In the genomic region with DNA sequence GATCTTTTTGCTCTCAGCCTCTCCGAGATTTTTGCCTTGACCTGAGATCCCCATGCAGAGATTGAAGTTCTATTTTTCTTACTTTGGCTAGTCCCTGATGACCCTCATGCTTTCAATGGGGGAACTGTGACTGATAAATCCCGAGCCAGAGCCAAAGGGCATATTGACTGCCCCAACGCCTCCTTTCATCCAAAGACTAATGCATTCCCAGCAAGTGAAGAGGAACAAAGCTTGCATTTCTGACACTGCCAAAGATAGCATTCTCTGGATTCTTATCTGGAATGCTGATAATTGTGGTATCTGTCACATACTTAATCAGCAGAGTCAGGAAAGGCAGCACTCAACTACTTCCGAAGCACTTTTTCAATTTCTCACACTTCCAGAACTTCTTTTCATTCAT, we compare ENCODE assay signal across 1 cellular context.
TF ChIP-seq lines count a peak whose summit lies in the region.

No MANE protein-coding gene starts in this region.

TF ChIP-seq in HepG2, 621 proteins besides CTCF, POLR2A, EP300 and RAD21 (continued from another document and continues in another):
- TF ChIP-seq SMAD3 (CRISPR knock-in tag; IDR thresholded peaks at IDR 0.05) = no peak
- no peak; the same call in 1 of the 2 replicates for TF ChIP-seq SOX13 (IDR thresholded peaks at IDR 0.05)
- TF ChIP-seq SOX13 (CRISPR knock-in tag; conservative IDR thresholded peaks at IDR 0.05 in 1 of 2, IDR thresholded peaks at IDR 0.05 in 1 of 2) = 0 out of 4 replicates have a peak, but pooled peaks of 1 of the 2 experiments have one; percentile 36
- TF ChIP-seq AHR (CRISPR knock-in tag; IDR thresholded peaks at IDR 0.05) = no peak
- no peak for TF ChIP-seq SSRP1 (CRISPR knock-in tag; IDR thresholded peaks at IDR 0.05)
- no peak for TF ChIP-seq SCMH1 (CRISPR knock-in tag; IDR thresholded peaks at IDR 0.05; ENCODE audit: borderline replicate concordance)
- TF ChIP-seq U2AF1 (optimal IDR thresholded peaks at IDR 0.05; ENCODE audit: low read depth, low read length) = no peak
- 0 out of 2 replicates have a peak, but pooled peaks have one; percentile 20 for TF ChIP-seq ZNF331 (CRISPR knock-in tag; IDR thresholded peaks at IDR 0.05)
- no peak for TF ChIP-seq MXD4 (CRISPR knock-in tag; IDR thresholded peaks at IDR 0.05)
- TF ChIP-seq, protein P1, sequence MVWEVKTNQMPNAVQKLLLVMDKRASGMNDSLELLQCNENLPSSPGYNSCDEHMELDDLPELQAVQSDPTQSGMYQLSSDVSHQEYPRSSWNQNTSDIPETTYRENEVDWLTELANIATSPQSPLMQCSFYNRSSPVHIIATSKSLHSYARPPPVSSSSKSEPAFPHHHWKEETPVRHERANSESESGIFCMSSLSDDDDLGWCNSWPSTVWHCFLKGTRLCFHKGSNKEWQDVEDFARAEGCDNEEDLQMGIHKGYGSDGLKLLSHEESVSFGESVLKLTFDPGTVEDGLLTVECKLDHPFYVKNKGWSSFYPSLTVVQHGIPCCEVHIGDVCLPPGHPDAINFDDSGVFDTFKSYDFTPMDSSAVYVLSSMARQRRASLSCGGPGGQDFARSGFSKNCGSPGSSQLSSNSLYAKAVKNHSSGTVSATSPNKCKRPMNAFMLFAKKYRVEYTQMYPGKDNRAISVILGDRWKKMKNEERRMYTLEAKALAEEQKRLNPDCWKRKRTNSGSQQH (CRISPR knock-in tag; IDR thresholded peaks at IDR 0.05; ENCODE audit: low read depth) = no peak
- peak; percentile 59; the same call in 1 of the 2 replicates for TF ChIP-seq RARA (CRISPR knock-in tag; IDR thresholded peaks at IDR 0.05)
- no peak for TF ChIP-seq JDP2 (CRISPR knock-in tag; IDR thresholded peaks at IDR 0.05; ENCODE audit: borderline replicate concordance)
- no peak for TF ChIP-seq ZNF20 (CRISPR knock-in tag; IDR thresholded peaks at IDR 0.05)
- no peak for TF ChIP-seq ZNF337 (CRISPR knock-in tag; IDR thresholded peaks at IDR 0.05; ENCODE audit: borderline replicate concordance, low read depth)
- no peak for TF ChIP-seq HNRNPL (IDR thresholded peaks at IDR 0.05; ENCODE audit: low read depth, low read length)
- TF ChIP-seq ZNF772 (CRISPR knock-in tag; IDR thresholded peaks at IDR 0.05) = no peak
- peak; percentile 84 for TF ChIP-seq GFI1 (CRISPR knock-in tag; IDR thresholded peaks at IDR 0.05; ENCODE audit: borderline replicate concordance)
- no peak for TF ChIP-seq THYN1 (CRISPR knock-in tag; IDR thresholded peaks at IDR 0.05; ENCODE audit: borderline replicate concordance, low read depth)
- TF ChIP-seq ZNF17 (CRISPR knock-in tag; IDR thresholded peaks at IDR 0.05) = no peak
- TF ChIP-seq, protein P2, sequence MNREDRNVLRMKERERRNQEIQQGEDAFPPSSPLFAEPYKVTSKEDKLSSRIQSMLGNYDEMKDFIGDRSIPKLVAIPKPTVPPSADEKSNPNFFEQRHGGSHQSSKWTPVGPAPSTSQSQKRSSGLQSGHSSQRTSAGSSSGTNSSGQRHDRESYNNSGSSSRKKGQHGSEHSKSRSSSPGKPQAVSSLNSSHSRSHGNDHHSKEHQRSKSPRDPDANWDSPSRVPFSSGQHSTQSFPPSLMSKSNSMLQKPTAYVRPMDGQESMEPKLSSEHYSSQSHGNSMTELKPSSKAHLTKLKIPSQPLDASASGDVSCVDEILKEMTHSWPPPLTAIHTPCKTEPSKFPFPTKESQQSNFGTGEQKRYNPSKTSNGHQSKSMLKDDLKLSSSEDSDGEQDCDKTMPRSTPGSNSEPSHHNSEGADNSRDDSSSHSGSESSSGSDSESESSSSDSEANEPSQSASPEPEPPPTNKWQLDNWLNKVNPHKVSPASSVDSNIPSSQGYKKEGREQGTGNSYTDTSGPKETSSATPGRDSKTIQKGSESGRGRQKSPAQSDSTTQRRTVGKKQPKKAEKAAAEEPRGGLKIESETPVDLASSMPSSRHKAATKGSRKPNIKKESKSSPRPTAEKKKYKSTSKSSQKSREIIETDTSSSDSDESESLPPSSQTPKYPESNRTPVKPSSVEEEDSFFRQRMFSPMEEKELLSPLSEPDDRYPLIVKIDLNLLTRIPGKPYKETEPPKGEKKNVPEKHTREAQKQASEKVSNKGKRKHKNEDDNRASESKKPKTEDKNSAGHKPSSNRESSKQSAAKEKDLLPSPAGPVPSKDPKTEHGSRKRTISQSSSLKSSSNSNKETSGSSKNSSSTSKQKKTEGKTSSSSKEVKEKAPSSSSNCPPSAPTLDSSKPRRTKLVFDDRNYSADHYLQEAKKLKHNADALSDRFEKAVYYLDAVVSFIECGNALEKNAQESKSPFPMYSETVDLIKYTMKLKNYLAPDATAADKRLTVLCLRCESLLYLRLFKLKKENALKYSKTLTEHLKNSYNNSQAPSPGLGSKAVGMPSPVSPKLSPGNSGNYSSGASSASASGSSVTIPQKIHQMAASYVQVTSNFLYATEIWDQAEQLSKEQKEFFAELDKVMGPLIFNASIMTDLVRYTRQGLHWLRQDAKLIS (CRISPR knock-in tag; IDR thresholded peaks at IDR 0.05) = no peak
- TF ChIP-seq PRMT3 (CRISPR knock-in tag; IDR thresholded peaks at IDR 0.05; ENCODE audit: borderline replicate concordance, low read depth) = no peak
- no peak for TF ChIP-seq NFE2L2 (IDR thresholded peaks at IDR 0.05; ENCODE audit: low read length)
- no peak for TF ChIP-seq SRSF4 (IDR thresholded peaks at IDR 0.05; ENCODE audit: low read depth, low read length, poor library complexity, severe bottlenecking)
- no peak for TF ChIP-seq MIER3 (CRISPR knock-in tag; IDR thresholded peaks at IDR 0.05; ENCODE audit: borderline replicate concordance)
- TF ChIP-seq ATF1 (CRISPR knock-in tag; IDR thresholded peaks at IDR 0.05) = no peak
- TF ChIP-seq, protein P3, sequence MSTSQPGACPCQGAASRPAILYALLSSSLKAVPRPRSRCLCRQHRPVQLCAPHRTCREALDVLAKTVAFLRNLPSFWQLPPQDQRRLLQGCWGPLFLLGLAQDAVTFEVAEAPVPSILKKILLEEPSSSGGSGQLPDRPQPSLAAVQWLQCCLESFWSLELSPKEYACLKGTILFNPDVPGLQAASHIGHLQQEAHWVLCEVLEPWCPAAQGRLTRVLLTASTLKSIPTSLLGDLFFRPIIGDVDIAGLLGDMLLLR (CRISPR knock-in tag; IDR thresholded peaks at IDR 0.05) = no peak
- TF ChIP-seq NFYC (CRISPR knock-in tag; IDR thresholded peaks at IDR 0.05) = no peak
- no peak for TF ChIP-seq ZNF7 (CRISPR knock-in tag; IDR thresholded peaks at IDR 0.05)
- TF ChIP-seq EED (CRISPR knock-in tag; IDR thresholded peaks at IDR 0.05) = no peak
- no peak for TF ChIP-seq ARID2 (CRISPR knock-in tag; IDR thresholded peaks at IDR 0.05; ENCODE audit: borderline replicate concordance)
- TF ChIP-seq TEAD3 (CRISPR knock-in tag; optimal IDR thresholded peaks at IDR 0.05; ENCODE audit: borderline replicate concordance) = peak; percentile 90
- no peak for TF ChIP-seq NFATC3 (CRISPR knock-in tag; IDR thresholded peaks at IDR 0.05)
- no peak for TF ChIP-seq REXO4 (CRISPR knock-in tag; IDR thresholded peaks at IDR 0.05; ENCODE audit: borderline replicate concordance)
- TF ChIP-seq RARG (CRISPR knock-in tag; IDR thresholded peaks at IDR 0.05; ENCODE audit: low read depth) = no peak
- no peak for TF ChIP-seq ISX (CRISPR knock-in tag; conservative IDR thresholded peaks at IDR 0.05)
- TF ChIP-seq, protein P4, sequence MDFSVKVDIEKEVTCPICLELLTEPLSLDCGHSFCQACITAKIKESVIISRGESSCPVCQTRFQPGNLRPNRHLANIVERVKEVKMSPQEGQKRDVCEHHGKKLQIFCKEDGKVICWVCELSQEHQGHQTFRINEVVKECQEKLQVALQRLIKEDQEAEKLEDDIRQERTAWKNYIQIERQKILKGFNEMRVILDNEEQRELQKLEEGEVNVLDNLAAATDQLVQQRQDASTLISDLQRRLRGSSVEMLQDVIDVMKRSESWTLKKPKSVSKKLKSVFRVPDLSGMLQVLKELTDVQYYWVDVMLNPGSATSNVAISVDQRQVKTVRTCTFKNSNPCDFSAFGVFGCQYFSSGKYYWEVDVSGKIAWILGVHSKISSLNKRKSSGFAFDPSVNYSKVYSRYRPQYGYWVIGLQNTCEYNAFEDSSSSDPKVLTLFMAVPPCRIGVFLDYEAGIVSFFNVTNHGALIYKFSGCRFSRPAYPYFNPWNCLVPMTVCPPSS (IDR thresholded peaks at IDR 0.05) = no peak
- TF ChIP-seq ZNF451 (CRISPR knock-in tag; IDR thresholded peaks at IDR 0.05) = no peak
- no peak for TF ChIP-seq ZNF230 (CRISPR knock-in tag; IDR thresholded peaks at IDR 0.05)
- peak; percentile 85 for TF ChIP-seq TCF7 (IDR thresholded peaks at IDR 0.05; ENCODE audit: low read depth)
- TF ChIP-seq NCOA5 (CRISPR knock-in tag; IDR thresholded peaks at IDR 0.05) = no peak
- TF ChIP-seq, protein P5, sequence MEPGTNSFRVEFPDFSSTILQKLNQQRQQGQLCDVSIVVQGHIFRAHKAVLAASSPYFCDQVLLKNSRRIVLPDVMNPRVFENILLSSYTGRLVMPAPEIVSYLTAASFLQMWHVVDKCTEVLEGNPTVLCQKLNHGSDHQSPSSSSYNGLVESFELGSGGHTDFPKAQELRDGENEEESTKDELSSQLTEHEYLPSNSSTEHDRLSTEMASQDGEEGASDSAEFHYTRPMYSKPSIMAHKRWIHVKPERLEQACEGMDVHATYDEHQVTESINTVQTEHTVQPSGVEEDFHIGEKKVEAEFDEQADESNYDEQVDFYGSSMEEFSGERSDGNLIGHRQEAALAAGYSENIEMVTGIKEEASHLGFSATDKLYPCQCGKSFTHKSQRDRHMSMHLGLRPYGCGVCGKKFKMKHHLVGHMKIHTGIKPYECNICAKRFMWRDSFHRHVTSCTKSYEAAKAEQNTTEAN (CRISPR knock-in tag; conservative IDR thresholded peaks at IDR 0.05) = peak; percentile 43; the same call in 1 of the 2 replicates
- TF ChIP-seq, protein P6, sequence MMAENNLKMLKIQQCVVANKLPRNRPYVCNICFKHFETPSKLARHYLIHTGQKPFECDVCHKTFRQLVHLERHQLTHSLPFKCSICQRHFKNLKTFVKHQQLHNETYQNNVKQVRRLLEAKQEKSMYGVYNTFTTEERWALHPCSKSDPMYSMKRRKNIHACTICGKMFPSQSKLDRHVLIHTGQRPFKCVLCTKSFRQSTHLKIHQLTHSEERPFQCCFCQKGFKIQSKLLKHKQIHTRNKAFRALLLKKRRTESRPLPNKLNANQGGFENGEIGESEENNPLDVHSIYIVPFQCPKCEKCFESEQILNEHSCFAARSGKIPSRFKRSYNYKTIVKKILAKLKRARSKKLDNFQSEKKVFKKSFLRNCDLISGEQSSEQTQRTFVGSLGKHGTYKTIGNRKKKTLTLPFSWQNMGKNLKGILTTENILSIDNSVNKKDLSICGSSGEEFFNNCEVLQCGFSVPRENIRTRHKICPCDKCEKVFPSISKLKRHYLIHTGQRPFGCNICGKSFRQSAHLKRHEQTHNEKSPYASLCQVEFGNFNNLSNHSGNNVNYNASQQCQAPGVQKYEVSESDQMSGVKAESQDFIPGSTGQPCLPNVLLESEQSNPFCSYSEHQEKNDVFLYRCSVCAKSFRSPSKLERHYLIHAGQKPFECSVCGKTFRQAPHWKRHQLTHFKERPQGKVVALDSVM (CRISPR knock-in tag; IDR thresholded peaks at IDR 0.05) = no peak
- TF ChIP-seq EHMT2 (IDR thresholded peaks at IDR 0.05; ENCODE audit: borderline replicate concordance, low read depth, low read length) = peak; percentile 22; the same call in 1 of the 2 replicates
- TF ChIP-seq PHF5A (CRISPR knock-in tag; IDR thresholded peaks at IDR 0.05; ENCODE audit: low read depth, unreplicated experiment) = no peak
- no peak for TF ChIP-seq ZNF878 (CRISPR knock-in tag; IDR thresholded peaks at IDR 0.05)
- TF ChIP-seq, protein P7, sequence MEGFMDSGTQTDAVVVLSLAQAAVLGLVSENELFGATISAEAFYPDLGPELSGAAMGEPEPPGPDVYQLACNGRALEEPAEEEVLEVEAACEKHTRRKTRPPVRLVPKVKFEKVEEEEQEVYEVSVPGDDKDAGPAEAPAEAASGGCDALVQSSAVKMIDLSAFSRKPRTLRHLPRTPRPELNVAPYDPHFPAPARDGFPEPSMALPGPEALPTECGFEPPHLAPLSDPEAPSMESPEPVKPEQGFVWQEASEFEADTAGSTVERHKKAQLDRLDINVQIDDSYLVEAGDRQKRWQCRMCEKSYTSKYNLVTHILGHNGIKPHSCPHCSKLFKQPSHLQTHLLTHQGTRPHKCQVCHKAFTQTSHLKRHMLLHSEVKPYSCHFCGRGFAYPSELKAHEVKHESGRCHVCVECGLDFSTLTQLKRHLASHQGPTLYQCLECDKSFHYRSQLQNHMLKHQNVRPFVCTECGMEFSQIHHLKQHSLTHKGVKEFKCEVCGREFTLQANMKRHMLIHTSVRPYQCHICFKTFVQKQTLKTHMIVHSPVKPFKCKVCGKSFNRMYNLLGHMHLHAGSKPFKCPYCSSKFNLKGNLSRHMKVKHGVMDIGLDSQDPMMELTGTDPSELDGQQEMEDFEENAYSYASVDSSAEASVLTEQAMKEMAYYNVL (CRISPR knock-in tag; IDR thresholded peaks at IDR 0.05; ENCODE audit: borderline replicate concordance) = peak; percentile 45; the same call in 1 of the 2 replicates
- no peak for TF ChIP-seq ARNT (IDR thresholded peaks at IDR 0.05)
- TF ChIP-seq SRY (CRISPR knock-in tag; IDR thresholded peaks at IDR 0.05) = no peak
- TF ChIP-seq, protein P8, sequence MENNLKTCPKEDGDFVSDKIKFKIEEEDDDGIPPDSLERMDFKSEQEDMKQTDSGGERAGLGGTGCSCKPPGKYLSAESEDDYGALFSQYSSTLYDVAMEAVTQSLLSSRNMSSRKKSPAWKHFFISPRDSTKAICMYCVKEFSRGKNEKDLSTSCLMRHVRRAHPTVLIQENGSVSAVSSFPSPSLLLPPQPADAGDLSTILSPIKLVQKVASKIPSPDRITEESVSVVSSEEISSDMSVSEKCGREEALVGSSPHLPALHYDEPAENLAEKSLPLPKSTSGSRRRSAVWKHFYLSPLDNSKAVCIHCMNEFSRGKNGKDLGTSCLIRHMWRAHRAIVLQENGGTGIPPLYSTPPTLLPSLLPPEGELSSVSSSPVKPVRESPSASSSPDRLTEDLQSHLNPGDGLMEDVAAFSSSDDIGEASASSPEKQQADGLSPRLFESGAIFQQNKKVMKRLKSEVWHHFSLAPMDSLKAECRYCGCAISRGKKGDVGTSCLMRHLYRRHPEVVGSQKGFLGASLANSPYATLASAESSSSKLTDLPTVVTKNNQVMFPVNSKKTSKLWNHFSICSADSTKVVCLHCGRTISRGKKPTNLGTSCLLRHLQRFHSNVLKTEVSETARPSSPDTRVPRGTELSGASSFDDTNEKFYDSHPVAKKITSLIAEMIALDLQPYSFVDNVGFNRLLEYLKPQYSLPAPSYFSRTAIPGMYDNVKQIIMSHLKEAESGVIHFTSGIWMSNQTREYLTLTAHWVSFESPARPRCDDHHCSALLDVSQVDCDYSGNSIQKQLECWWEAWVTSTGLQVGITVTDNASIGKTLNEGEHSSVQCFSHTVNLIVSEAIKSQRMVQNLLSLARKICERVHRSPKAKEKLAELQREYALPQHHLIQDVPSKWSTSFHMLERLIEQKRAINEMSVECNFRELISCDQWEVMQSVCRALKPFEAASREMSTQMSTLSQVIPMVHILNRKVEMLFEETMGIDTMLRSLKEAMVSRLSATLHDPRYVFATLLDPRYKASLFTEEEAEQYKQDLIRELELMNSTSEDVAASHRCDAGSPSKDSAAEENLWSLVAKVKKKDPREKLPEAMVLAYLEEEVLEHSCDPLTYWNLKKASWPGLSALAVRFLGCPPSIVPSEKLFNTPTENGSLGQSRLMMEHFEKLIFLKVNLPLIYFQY (CRISPR knock-in tag; IDR thresholded peaks at IDR 0.05; ENCODE audit: borderline replicate concordance) = no peak
- no peak for TF ChIP-seq SMYD3 (CRISPR knock-in tag; IDR thresholded peaks at IDR 0.05)
- TF ChIP-seq BHLHE40 (IDR thresholded peaks at IDR 0.05; ENCODE audit: low read length) = no peak
- TF ChIP-seq MLLT10 (CRISPR knock-in tag; IDR thresholded peaks at IDR 0.05) = no peak
- TF ChIP-seq NCOR1 (IDR thresholded peaks at IDR 0.05; ENCODE audit: borderline replicate concordance, low read length) = no peak
- no peak for TF ChIP-seq MZF1 (CRISPR knock-in tag; IDR thresholded peaks at IDR 0.05; ENCODE audit: borderline replicate concordance)
